In the genomic region with DNA sequence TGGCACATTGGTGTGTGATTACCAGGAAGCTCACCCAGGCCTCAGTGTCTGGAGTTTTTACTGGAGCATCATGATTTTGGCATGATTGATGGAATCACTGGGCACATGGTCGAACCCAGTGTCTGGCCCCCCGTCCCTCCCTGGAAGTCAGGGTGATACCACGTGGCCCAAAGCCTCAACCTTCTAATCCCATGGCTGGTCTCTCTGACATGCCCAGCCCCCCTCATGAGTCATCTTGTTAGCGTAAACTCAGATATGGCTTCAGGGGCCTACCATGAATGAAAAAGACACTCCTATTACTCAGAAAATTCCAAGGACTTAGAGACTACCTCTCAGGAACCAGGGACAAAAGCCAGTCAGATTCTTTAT, we compare ENCODE assay signal across 1 cellular context.
TF ChIP-seq lines count a peak whose summit lies in the region.

No MANE protein-coding gene starts in this region.

TF ChIP-seq in HEK293, 187 proteins besides CTCF, POLR2A, EP300 and RAD21 (continued from another document and continues in another):
- TF ChIP-seq, protein P1, sequence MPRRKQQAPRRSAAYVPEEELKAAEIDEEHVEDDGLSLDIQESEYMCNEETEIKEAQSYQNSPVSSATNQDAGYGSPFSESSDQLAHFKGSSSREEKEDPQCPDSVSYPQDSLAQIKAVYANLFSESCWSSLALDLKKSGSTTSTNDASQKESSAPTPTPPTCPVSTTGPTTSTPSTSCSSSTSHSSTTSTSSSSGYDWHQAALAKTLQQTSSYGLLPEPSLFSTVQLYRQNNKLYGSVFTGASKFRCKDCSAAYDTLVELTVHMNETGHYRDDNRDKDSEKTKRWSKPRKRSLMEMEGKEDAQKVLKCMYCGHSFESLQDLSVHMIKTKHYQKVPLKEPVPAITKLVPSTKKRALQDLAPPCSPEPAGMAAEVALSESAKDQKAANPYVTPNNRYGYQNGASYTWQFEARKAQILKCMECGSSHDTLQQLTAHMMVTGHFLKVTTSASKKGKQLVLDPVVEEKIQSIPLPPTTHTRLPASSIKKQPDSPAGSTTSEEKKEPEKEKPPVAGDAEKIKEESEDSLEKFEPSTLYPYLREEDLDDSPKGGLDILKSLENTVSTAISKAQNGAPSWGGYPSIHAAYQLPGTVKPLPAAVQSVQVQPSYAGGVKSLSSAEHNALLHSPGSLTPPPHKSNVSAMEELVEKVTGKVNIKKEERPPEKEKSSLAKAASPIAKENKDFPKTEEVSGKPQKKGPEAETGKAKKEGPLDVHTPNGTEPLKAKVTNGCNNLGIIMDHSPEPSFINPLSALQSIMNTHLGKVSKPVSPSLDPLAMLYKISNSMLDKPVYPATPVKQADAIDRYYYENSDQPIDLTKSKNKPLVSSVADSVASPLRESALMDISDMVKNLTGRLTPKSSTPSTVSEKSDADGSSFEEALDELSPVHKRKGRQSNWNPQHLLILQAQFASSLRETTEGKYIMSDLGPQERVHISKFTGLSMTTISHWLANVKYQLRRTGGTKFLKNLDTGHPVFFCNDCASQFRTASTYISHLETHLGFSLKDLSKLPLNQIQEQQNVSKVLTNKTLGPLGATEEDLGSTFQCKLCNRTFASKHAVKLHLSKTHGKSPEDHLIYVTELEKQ (tag by site-specific recombination; IDR thresholded peaks at IDR 0.05; ENCODE audit: borderline replicate concordance), result 0 out of 2 replicates have a peak, but pooled peaks have one; percentile 46
- TF ChIP-seq, protein P2, sequence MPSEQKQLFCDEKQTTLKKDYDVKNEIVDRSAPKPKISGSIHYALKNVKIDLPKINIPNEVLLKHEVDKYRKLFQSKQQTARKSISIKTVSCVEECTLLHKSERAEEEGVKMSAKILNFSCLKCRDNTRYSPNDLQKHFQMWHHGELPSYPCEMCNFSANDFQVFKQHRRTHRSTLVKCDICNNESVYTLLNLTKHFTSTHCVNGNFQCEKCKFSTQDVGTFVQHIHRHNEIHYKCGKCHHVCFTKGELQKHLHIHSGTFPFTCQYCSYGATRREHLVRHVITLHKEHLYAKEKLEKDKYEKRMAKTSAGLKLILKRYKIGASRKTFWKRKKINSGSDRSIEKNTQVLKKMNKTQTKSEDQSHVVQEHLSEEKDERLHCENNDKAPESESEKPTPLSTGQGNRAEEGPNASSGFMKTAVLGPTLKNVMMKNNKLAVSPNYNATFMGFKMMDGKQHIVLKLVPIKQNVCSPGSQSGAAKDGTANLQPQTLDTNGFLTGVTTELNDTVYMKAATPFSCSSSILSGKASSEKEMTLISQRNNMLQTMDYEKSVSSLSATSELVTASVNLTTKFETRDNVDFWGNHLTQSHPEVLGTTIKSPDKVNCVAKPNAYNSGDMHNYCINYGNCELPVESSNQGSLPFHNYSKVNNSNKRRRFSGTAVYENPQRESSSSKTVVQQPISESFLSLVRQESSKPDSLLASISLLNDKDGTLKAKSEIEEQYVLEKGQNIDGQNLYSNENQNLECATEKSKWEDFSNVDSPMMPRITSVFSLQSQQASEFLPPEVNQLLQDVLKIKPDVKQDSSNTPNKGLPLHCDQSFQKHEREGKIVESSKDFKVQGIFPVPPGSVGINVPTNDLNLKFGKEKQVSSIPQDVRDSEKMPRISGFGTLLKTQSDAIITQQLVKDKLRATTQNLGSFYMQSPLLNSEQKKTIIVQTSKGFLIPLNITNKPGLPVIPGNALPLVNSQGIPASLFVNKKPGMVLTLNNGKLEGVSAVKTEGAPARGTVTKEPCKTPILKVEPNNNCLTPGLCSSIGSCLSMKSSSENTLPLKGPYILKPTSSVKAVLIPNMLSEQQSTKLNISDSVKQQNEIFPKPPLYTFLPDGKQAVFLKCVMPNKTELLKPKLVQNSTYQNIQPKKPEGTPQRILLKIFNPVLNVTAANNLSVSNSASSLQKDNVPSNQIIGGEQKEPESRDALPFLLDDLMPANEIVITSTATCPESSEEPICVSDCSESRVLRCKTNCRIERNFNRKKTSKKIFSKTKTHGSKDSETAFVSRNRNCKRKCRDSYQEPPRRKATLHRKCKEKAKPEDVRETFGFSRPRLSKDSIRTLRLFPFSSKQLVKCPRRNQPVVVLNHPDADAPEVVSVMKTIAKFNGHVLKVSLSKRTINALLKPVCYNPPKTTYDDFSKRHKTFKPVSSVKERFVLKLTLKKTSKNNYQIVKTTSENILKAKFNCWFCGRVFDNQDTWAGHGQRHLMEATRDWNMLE (tag by site-specific recombination; conservative IDR thresholded peaks at IDR 0.05; ENCODE audit: low read depth), result 0 out of 2 replicates have a peak, but pooled peaks have one; percentile 11
- TF ChIP-seq ZXDB (tag by site-specific recombination; IDR thresholded peaks at IDR 0.05) (peak; percentile 69; the same call in 1 of the 2 replicates), ZNF544 (tag by site-specific recombination; IDR thresholded peaks at IDR 0.05) (no peak), HOXC10 (CRISPR knock-in tag; IDR thresholded peaks at IDR 0.05) (no peak), ZNF664 (tag by site-specific recombination; IDR thresholded peaks at IDR 0.05) (no peak), IKZF3 (tag by site-specific recombination; IDR thresholded peaks at IDR 0.05) (no peak), KLF1 (tag by site-specific recombination; IDR thresholded peaks at IDR 0.05) (no peak), ZNF776 (tag by site-specific recombination; IDR thresholded peaks at IDR 0.05; ENCODE audit: borderline replicate concordance) (no peak), ZNF394 (tag by site-specific recombination; IDR thresholded peaks at IDR 0.05; ENCODE audit: borderline replicate concordance) (peak; percentile 20; the same call in 1 of the 2 replicates), EGR2 (tag by site-specific recombination; IDR thresholded peaks at IDR 0.05; ENCODE audit: low read depth) (no peak), ZNF155 (tag by site-specific recombination; IDR thresholded peaks at IDR 0.05) (no peak), ZNF302 (tag by site-specific recombination; IDR thresholded peaks at IDR 0.05; ENCODE audit: low read depth) (no peak), ZNF426 (tag by site-specific recombination; IDR thresholded peaks at IDR 0.05) (no peak), ZNF391 (tag by site-specific recombination; IDR thresholded peaks at IDR 0.05; ENCODE audit: borderline replicate concordance, low read depth) (no peak), ZNF423 (tag by site-specific recombination; IDR thresholded peaks at IDR 0.05) (no peak), ZNF223 (tag by site-specific recombination; IDR thresholded peaks at IDR 0.05) (no peak), ZNF521 (tag by site-specific recombination; IDR thresholded peaks at IDR 0.05) (no peak), ZNF670 (tag by site-specific recombination; IDR thresholded peaks at IDR 0.05; ENCODE audit: low read depth) (no peak), ZNF121 (tag by site-specific recombination; IDR thresholded peaks at IDR 0.05) (no peak), ZIC2 (tag by site-specific recombination; IDR thresholded peaks at IDR 0.05) (no peak), SALL2 (tag by site-specific recombination; IDR thresholded peaks at IDR 0.05; ENCODE audit: borderline replicate concordance) (no peak), ZNF19 (tag by site-specific recombination; IDR thresholded peaks at IDR 0.05; ENCODE audit: low read depth) (no peak), ZNF335 (tag by site-specific recombination; conservative IDR thresholded peaks at IDR 0.05) (no peak), YY2 (tag by site-specific recombination; IDR thresholded peaks at IDR 0.05) (no peak), ZNF169 (tag by site-specific recombination; IDR thresholded peaks at IDR 0.05) (no peak), PRDM1 (tag by site-specific recombination; IDR thresholded peaks at IDR 0.05) (no peak), ZNF596 (tag by site-specific recombination; IDR thresholded peaks at IDR 0.05) (no peak), ZNF530 (tag by site-specific recombination; IDR thresholded peaks at IDR 0.05; ENCODE audit: low read depth) (no peak), ZNF366 (tag by site-specific recombination; conservative IDR thresholded peaks at IDR 0.05) (no peak), ZFP41 (tag by site-specific recombination; IDR thresholded peaks at IDR 0.05; ENCODE audit: borderline replicate concordance) (no peak)
- TF ChIP-seq, protein P3, sequence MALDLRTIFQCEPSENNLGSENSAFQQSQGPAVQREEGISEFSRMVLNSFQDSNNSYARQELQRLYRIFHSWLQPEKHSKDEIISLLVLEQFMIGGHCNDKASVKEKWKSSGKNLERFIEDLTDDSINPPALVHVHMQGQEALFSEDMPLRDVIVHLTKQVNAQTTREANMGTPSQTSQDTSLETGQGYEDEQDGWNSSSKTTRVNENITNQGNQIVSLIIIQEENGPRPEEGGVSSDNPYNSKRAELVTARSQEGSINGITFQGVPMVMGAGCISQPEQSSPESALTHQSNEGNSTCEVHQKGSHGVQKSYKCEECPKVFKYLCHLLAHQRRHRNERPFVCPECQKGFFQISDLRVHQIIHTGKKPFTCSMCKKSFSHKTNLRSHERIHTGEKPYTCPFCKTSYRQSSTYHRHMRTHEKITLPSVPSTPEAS (tag by site-specific recombination; IDR thresholded peaks at IDR 0.05), result no peak
- TF ChIP-seq, protein P4, sequence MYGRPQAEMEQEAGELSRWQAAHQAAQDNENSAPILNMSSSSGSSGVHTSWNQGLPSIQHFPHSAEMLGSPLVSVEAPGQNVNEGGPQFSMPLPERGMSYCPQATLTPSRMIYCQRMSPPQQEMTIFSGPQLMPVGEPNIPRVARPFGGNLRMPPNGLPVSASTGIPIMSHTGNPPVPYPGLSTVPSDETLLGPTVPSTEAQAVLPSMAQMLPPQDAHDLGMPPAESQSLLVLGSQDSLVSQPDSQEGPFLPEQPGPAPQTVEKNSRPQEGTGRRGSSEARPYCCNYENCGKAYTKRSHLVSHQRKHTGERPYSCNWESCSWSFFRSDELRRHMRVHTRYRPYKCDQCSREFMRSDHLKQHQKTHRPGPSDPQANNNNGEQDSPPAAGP (tag by site-specific recombination; IDR thresholded peaks at IDR 0.05), result peak; percentile 27; the same call in 1 of the 2 replicates
- TF ChIP-seq, protein P5, sequence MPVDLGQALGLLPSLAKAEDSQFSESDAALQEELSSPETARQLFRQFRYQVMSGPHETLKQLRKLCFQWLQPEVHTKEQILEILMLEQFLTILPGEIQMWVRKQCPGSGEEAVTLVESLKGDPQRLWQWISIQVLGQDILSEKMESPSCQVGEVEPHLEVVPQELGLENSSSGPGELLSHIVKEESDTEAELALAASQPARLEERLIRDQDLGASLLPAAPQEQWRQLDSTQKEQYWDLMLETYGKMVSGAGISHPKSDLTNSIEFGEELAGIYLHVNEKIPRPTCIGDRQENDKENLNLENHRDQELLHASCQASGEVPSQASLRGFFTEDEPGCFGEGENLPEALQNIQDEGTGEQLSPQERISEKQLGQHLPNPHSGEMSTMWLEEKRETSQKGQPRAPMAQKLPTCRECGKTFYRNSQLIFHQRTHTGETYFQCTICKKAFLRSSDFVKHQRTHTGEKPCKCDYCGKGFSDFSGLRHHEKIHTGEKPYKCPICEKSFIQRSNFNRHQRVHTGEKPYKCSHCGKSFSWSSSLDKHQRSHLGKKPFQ (tag by site-specific recombination; IDR thresholded peaks at IDR 0.05), result no peak
- TF ChIP-seq, protein P6, sequence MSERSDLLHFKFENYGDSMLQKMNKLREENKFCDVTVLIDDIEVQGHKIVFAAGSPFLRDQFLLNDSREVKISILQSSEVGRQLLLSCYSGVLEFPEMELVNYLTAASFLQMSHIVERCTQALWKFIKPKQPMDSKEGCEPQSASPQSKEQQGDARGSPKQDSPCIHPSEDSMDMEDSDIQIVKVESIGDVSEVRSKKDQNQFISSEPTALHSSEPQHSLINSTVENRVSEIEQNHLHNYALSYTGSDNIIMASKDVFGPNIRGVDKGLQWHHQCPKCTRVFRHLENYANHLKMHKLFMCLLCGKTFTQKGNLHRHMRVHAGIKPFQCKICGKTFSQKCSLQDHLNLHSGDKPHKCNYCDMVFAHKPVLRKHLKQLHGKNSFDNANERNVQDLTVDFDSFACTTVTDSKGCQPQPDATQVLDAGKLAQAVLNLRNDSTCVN (tag by site-specific recombination; optimal IDR thresholded peaks at IDR 0.05), result no peak
- TF ChIP-seq, protein P7, sequence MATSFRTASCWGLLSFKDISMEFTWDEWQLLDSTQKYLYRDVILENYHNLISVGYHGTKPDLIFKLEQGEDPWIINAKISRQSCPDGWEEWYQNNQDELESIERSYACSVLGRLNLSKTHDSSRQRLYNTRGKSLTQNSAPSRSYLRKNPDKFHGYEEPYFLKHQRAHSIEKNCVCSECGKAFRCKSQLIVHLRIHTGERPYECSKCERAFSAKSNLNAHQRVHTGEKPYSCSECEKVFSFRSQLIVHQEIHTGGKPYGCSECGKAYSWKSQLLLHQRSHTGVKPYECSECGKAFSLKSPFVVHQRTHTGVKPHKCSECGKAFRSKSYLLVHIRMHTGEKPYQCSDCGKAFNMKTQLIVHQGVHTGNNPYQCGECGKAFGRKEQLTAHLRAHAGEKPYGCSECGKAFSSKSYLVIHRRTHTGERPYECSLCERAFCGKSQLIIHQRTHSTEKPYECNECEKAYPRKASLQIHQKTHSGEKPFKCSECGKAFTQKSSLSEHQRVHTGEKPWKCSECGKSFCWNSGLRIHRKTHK (tag by site-specific recombination; IDR thresholded peaks at IDR 0.05), result no peak
- TF ChIP-seq, protein P8, sequence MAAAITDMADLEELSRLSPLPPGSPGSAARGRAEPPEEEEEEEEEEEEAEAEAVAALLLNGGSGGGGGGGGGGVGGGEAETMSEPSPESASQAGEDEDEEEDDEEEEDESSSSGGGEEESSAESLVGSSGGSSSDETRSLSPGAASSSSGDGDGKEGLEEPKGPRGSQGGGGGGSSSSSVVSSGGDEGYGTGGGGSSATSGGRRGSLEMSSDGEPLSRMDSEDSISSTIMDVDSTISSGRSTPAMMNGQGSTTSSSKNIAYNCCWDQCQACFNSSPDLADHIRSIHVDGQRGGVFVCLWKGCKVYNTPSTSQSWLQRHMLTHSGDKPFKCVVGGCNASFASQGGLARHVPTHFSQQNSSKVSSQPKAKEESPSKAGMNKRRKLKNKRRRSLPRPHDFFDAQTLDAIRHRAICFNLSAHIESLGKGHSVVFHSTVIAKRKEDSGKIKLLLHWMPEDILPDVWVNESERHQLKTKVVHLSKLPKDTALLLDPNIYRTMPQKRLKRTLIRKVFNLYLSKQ (tag by site-specific recombination; IDR thresholded peaks at IDR 0.05; ENCODE audit: borderline replicate concordance), result no peak
- TF ChIP-seq, protein P9, sequence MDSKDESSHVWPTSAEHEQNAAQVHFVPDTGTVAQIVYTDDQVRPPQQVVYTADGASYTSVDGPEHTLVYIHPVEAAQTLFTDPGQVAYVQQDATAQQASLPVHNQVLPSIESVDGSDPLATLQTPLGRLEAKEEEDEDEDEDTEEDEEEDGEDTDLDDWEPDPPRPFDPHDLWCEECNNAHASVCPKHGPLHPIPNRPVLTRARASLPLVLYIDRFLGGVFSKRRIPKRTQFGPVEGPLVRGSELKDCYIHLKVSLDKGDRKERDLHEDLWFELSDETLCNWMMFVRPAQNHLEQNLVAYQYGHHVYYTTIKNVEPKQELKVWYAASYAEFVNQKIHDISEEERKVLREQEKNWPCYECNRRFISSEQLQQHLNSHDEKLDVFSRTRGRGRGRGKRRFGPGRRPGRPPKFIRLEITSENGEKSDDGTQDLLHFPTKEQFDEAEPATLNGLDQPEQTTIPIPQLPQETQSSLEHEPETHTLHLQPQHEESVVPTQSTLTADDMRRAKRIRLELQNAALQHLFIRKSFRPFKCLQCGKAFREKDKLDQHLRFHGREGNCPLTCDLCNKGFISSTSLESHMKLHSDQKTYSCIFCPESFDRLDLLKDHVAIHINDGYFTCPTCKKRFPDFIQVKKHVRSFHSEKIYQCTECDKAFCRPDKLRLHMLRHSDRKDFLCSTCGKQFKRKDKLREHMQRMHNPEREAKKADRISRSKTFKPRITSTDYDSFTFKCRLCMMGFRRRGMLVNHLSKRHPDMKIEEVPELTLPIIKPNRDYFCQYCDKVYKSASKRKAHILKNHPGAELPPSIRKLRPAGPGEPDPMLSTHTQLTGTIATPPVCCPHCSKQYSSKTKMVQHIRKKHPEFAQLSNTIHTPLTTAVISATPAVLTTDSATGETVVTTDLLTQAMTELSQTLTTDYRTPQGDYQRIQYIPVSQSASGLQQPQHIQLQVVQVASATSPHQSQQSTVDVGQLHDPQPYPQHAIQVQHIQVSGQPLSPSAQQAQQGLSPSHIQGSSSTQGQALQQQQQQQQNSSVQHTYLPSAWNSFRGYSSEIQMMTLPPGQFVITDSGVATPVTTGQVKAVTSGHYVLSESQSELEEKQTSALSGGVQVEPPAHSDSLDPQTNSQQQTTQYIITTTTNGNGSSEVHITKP (tag by site-specific recombination; IDR thresholded peaks at IDR 0.05), result 0 out of 2 replicates have a peak, but pooled peaks have one; percentile 66
